In the genomic region with DNA sequence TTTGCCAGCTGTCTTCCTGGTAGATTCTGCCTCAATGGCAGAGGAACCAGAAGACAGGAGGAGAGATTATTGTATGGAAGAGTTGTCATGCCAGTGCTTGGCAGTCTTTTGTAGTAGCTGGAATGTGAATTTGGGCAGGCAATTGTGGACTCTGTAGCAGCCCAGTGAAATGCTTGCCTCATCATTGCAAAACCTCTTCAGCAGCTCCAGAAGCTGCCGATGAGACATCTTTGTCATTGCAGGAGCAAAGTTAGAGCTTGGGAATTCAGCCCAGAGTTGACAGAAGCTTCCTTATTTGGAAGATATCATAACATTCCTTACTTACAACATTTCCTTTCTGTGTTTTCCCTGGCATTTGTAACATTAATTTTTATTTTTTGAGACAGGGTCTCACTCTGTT, we compare ENCODE assay signal across 23 cellular contexts.
"Had no signal": no experiment of that assay in that cellular context is flagged by ENCODE, and none has a peak within 500 bp of the region (broad histone marks: within the 10 kb centered on the region; RNA-seq: fewer than 3 reads in every experiment).

No MANE protein-coding gene starts in this region.

- H3K9me3 ChIP-seq: left ventricle myocardium inferior, prostate gland, right lobe of liver, tibial nerve, upper lobe of right lung, vagina had no signal

- H3K27ac Mint-ChIP-seq: endodermal cell; immature natural killer cell; naive thymus-derived CD4-positive, alpha-beta T cell; nephron progenitor cell; stimulated activated effector memory CD8-positive, alpha-beta T cell treated with anti-CD3 and anti-CD28 coated beads, Interleukin-12 subunit alpha, Interleukin-12 subunit beta, amount 100 ng/mL, for 72 hours had no signal

- H3K79me2 ChIP-seq: parathyroid adenoma had no signal

- H3K4me3 ChIP-seq: coronary artery, left ventricle myocardium inferior, lung, prostate gland, right lobe of liver, tibial nerve, upper lobe of right lung, vagina had no signal

- H2AFZ ChIP-seq: parathyroid adenoma had no signal

- H3K9me3 Mint-ChIP-seq: endodermal cell, nephron progenitor cell had no signal

- H3K27me3 ChIP-seq: right lobe of liver, tibial nerve, upper lobe of right lung, vagina had no signal

- H3K4me3 Mint-ChIP-seq: endodermal cell; immature natural killer cell; naive thymus-derived CD4-positive, alpha-beta T cell; nephron progenitor cell; stimulated activated effector memory CD8-positive, alpha-beta T cell treated with anti-CD3 and anti-CD28 coated beads, Interleukin-12 subunit alpha, Interleukin-12 subunit beta, amount 100 ng/mL, for 72 hours had no signal

- DNase-seq: effector CD4-positive, alpha-beta T cell; endodermal cell; foreskin fibroblast; immature natural killer cell; left cardiac atrium; left ventricle myocardium inferior; mesendoderm; naive thymus-derived CD4-positive, alpha-beta T cell; nephron progenitor cell; retina; right lobe of liver; stimulated activated CD4-positive, alpha-beta T cell treated with anti-CD3 and anti-CD28 coated beads, Interleukin-4, amount 100 ng/mL, for 1 hour; stimulated activated CD8-positive, alpha-beta memory T cell treated with anti-CD3 and anti-CD28 coated beads, Interleukin-4, amount 100 ng/mL, for 48 hours; stimulated activated naive CD8-positive, alpha-beta T cell treated with anti-CD3 and anti-CD28 coated beads, Interleukin-15, Interleukin-2, amounts not matched to agents 100 U/mL and 50 U/mL, for 24 hours; upper lobe of right lung had no signal

- ATAC-seq: esophagus mucosa; naive thymus-derived CD4-positive, alpha-beta T cell; right lobe of liver; stimulated activated effector memory CD8-positive, alpha-beta T cell treated with anti-CD3 and anti-CD28 coated beads, Interleukin-12 subunit alpha, Interleukin-12 subunit beta, amount 100 ng/mL, for 72 hours; stimulated activated naive CD8-positive, alpha-beta T cell treated with anti-CD3 and anti-CD28 coated beads, Interleukin-15, Interleukin-2, amounts not matched to agents 100 U/mL and 50 U/mL, for 24 hours; upper lobe of right lung had no signal

- H3K27ac ChIP-seq: coronary artery, left ventricle myocardium inferior, parathyroid adenoma, prostate gland, right lobe of liver, tibial nerve, upper lobe of right lung, vagina had no signal

- H3K4me1 ChIP-seq: left ventricle myocardium inferior, parathyroid adenoma, prostate gland, right lobe of liver, tibial nerve, upper lobe of right lung, vagina had no signal

- H3K27me3 Mint-ChIP-seq: naive thymus-derived CD4-positive, alpha-beta T cell had no signal

- H3K36me3 Mint-ChIP-seq: immature natural killer cell; naive thymus-derived CD4-positive, alpha-beta T cell; stimulated activated effector memory CD8-positive, alpha-beta T cell treated with anti-CD3 and anti-CD28 coated beads, Interleukin-12 subunit alpha, Interleukin-12 subunit beta, amount 100 ng/mL, for 72 hours had no signal

- H3K36me3 ChIP-seq: left ventricle myocardium inferior, prostate gland, right lobe of liver, tibial nerve, upper lobe of right lung, vagina had no signal

- H3K4me1 Mint-ChIP-seq: endodermal cell; immature natural killer cell; naive thymus-derived CD4-positive, alpha-beta T cell; nephron progenitor cell; stimulated activated effector memory CD8-positive, alpha-beta T cell treated with anti-CD3 and anti-CD28 coated beads, Interleukin-12 subunit alpha, Interleukin-12 subunit beta, amount 100 ng/mL, for 72 hours had no signal
